Comparison of ENCODE assay signal across 1 cellular context in genomic region chr12:24705741-24706358, GRCh38.
TF ChIP-seq lines count a peak whose summit lies in the region.

No MANE protein-coding gene starts in this region.

TF ChIP-seq in GM12878, 131 proteins besides CTCF, POLR2A, EP300 and RAD21 (continued from another document):
- peak in 1 of 2 experiments; percentile 17; a peak in 1 of 3 replicates for TF ChIP-seq EGR1 (IDR thresholded peaks at IDR 0.05; ENCODE audit: borderline replicate concordance in 1 of 2, low read depth in 2 of 2, low read length in 2 of 2)
- peak; percentile 76; the same call in 1 of the 2 replicates for TF ChIP-seq MEF2A (IDR thresholded peaks at IDR 0.05; ENCODE audit: insufficient read depth, low read depth, low read length)
- TF ChIP-seq EED (IDR thresholded peaks at IDR 0.05; ENCODE audit: low read depth) = peak; percentile 96
